Comparison of ENCODE assay signal across 1 cellular context in the genomic region with DNA sequence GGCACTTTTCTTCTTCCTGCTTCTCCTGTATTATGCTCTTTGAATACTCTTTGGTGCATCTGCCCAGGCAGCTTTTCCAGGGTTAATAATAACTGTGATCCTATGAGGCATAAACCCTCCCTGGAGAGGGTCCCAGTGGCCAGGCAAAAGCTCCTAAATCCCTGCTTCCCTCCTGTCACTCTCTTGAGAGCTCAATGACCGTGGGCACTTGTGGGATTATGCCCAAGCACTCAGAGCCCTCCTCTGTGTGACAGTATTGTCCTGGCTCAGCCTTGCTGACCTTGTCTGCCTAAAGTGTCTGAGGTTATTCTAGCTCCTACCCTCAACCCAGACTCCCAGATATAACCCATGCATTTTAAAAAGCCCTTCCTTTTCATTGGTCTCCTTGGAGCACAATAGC.
TF ChIP-seq lines count a peak whose summit lies in the region.

No MANE protein-coding gene starts in this region.

TF ChIP-seq in WTC11, 78 proteins besides CTCF, POLR2A, EP300 and RAD21 (continued from another document):
- TF ChIP-seq, protein P1, sequence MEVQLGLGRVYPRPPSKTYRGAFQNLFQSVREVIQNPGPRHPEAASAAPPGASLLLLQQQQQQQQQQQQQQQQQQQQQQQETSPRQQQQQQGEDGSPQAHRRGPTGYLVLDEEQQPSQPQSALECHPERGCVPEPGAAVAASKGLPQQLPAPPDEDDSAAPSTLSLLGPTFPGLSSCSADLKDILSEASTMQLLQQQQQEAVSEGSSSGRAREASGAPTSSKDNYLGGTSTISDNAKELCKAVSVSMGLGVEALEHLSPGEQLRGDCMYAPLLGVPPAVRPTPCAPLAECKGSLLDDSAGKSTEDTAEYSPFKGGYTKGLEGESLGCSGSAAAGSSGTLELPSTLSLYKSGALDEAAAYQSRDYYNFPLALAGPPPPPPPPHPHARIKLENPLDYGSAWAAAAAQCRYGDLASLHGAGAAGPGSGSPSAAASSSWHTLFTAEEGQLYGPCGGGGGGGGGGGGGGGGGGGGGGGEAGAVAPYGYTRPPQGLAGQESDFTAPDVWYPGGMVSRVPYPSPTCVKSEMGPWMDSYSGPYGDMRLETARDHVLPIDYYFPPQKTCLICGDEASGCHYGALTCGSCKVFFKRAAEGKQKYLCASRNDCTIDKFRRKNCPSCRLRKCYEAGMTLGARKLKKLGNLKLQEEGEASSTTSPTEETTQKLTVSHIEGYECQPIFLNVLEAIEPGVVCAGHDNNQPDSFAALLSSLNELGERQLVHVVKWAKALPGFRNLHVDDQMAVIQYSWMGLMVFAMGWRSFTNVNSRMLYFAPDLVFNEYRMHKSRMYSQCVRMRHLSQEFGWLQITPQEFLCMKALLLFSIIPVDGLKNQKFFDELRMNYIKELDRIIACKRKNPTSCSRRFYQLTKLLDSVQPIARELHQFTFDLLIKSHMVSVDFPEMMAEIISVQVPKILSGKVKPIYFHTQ (CRISPR knock-in tag; IDR thresholded peaks at IDR 0.05): no peak
- TF ChIP-seq RELA (CRISPR knock-in tag; IDR thresholded peaks at IDR 0.05; ENCODE audit: borderline replicate concordance): no peak
- TF ChIP-seq, protein P2, sequence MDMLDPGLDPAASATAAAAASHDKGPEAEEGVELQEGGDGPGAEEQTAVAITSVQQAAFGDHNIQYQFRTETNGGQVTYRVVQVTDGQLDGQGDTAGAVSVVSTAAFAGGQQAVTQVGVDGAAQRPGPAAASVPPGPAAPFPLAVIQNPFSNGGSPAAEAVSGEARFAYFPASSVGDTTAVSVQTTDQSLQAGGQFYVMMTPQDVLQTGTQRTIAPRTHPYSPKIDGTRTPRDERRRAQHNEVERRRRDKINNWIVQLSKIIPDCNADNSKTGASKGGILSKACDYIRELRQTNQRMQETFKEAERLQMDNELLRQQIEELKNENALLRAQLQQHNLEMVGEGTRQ (CRISPR knock-in tag; IDR thresholded peaks at IDR 0.05): no peak
- no peak for TF ChIP-seq TEAD1 (CRISPR knock-in tag; IDR thresholded peaks at IDR 0.05)
- TF ChIP-seq FOXP1 (CRISPR knock-in tag; IDR thresholded peaks at IDR 0.05; ENCODE audit: borderline replicate concordance): no peak
- TF ChIP-seq ZNF671 (CRISPR knock-in tag; IDR thresholded peaks at IDR 0.05): no peak
- TF ChIP-seq JAZF1 (CRISPR knock-in tag; IDR thresholded peaks at IDR 0.05): no peak
- TF ChIP-seq RORB (CRISPR knock-in tag; IDR thresholded peaks at IDR 0.05): no peak
- TF ChIP-seq NFATC4 (CRISPR knock-in tag; IDR thresholded peaks at IDR 0.05): no peak
- TF ChIP-seq, protein P3, sequence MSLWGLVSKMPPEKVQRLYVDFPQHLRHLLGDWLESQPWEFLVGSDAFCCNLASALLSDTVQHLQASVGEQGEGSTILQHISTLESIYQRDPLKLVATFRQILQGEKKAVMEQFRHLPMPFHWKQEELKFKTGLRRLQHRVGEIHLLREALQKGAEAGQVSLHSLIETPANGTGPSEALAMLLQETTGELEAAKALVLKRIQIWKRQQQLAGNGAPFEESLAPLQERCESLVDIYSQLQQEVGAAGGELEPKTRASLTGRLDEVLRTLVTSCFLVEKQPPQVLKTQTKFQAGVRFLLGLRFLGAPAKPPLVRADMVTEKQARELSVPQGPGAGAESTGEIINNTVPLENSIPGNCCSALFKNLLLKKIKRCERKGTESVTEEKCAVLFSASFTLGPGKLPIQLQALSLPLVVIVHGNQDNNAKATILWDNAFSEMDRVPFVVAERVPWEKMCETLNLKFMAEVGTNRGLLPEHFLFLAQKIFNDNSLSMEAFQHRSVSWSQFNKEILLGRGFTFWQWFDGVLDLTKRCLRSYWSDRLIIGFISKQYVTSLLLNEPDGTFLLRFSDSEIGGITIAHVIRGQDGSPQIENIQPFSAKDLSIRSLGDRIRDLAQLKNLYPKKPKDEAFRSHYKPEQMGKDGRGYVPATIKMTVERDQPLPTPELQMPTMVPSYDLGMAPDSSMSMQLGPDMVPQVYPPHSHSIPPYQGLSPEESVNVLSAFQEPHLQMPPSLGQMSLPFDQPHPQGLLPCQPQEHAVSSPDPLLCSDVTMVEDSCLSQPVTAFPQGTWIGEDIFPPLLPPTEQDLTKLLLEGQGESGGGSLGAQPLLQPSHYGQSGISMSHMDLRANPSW (CRISPR knock-in tag; conservative IDR thresholded peaks at IDR 0.05; ENCODE audit: low read depth): no peak
- TF ChIP-seq JUN (CRISPR knock-in tag; IDR thresholded peaks at IDR 0.05): no peak
- no peak for TF ChIP-seq FOXK1 (CRISPR knock-in tag; IDR thresholded peaks at IDR 0.05)
- TF ChIP-seq, protein P4, sequence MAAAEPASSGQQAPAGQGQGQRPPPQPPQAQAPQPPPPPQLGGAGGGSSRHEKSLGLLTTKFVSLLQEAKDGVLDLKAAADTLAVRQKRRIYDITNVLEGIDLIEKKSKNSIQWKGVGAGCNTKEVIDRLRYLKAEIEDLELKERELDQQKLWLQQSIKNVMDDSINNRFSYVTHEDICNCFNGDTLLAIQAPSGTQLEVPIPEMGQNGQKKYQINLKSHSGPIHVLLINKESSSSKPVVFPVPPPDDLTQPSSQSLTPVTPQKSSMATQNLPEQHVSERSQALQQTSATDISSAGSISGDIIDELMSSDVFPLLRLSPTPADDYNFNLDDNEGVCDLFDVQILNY (CRISPR knock-in tag; IDR thresholded peaks at IDR 0.05): no peak
- TF ChIP-seq GRHL2 (CRISPR knock-in tag; IDR thresholded peaks at IDR 0.05; ENCODE audit: insufficient replicate concordance, severe bottlenecking): no peak
- no peak for TF ChIP-seq ESRRA (CRISPR knock-in tag; IDR thresholded peaks at IDR 0.05; ENCODE audit: borderline replicate concordance)
TF ChIP-seq in WTC11: peak in this region for 0.
